Comparison of ENCODE assay signal across 1 cellular context in genomic region chr1:118338991-118339390, GRCh38.
TF ChIP-seq lines count a peak whose summit lies in the region.

No MANE protein-coding gene starts in this region.

TF ChIP-seq in H1, 55 proteins besides CTCF, POLR2A, EP300 and RAD21:
- TF ChIP-seq JUND (IDR thresholded peaks at IDR 0.05; ENCODE audit: low read length): no peak
